ENCODE assay signal across 9 cellular contexts in genomic region chr11:35303596-35304392, GRCh38.
DNase-seq lines count a peak whose midpoint lies in the region; ATAC-seq and FAIRE-seq lines count a peak whose summit lies in the region.
"Had no signal": no experiment of that assay in that cellular context is flagged by ENCODE, and none has a peak within 500 bp of the region (broad histone marks: within the 10 kb centered on the region; RNA-seq: fewer than 3 reads in every experiment).

No MANE protein-coding gene starts in this region.

- WGBS in small intestine, 3 donors, result 48 to 53% (median 48%) methylated on average over 6 of the region's 6 CpGs

- no peaks in the 10 kb centered on the region for H3K9me3 Mint-ChIP-seq in activated T-helper 2 cell treated with anti-CD3 and anti-CD28 coated beads, Interferon-gamma antibody, Interleukin-2, Interleukin-4, amounts not matched to agents 10 μg/mL and 5 μg/mL and 100 μg/mL, durations not matched to agents 14 hours and 24 hours and 36 hours
- H3K9me3 Mint-ChIP-seq: activated CD8-positive, alpha-beta T cell treated with anti-CD3 and anti-CD28 coated beads for 36 hours had no signal

- H3K36me3 Mint-ChIP-seq in activated T-helper 2 cell treated with anti-CD3 and anti-CD28 coated beads, Interferon-gamma antibody, Interleukin-2, Interleukin-4, amounts not matched to agents 10 μg/mL and 5 μg/mL and 100 μg/mL, durations not matched to agents 14 hours and 24 hours and 36 hours (ENCODE audit: low read depth), result no peaks in the 10 kb centered on the region

- H3K4me3 ChIP-seq in small intestine (ENCODE audit: low read depth in 1 of 2, low read length in 2 of 2), result no peak overlapping the region

- H3K36me3 ChIP-seq in small intestine (ENCODE audit: control insufficient read depth in 2 of 2, insufficient read depth in 2 of 2, low read length in 2 of 2), result no peaks in the 10 kb centered on the region

- peak overlapping the region in 1 of 2 donors; percentile 87 for H3K27ac ChIP-seq in small intestine (ENCODE audit: low read depth in 1 of 2, low read length in 1 of 2)

- H3K4me1 Mint-ChIP-seq in activated T-helper 2 cell treated with anti-CD3 and anti-CD28 coated beads, Interferon-gamma antibody, Interleukin-2, Interleukin-4, amounts not matched to agents 10 μg/mL and 5 μg/mL and 100 μg/mL, durations not matched to agents 14 hours and 24 hours and 36 hours (ENCODE audit: low read depth), result peaks cover 12% of the 10 kb centered on the region

- no peak overlapping the region for H3K4me3 Mint-ChIP-seq in activated T-helper 2 cell treated with anti-CD3 and anti-CD28 coated beads, Interferon-gamma antibody, Interleukin-2, Interleukin-4, amounts not matched to agents 10 μg/mL and 5 μg/mL and 100 μg/mL, durations not matched to agents 14 hours and 24 hours and 36 hours (ENCODE audit: low read depth)
- H3K4me3 Mint-ChIP-seq: activated CD8-positive, alpha-beta T cell treated with anti-CD3 and anti-CD28 coated beads for 36 hours had no signal

- DNase-seq in GM04503 (ENCODE audit: low read depth) (peak; percentile 78), amniotic epithelial cell (ENCODE audit: low read depth) (peak; percentile 98), left ventricle myocardium superior (peak; percentile 32), small intestine (peak; percentile 9), NCI-H526 (lab: John Stamatoyannopoulos, UW) (no peak), NCI-H446 (lab: John Stamatoyannopoulos, UW) (no peak)
- no peak for DNase-seq in activated T-helper 2 cell treated with anti-CD3 and anti-CD28 coated beads, Interferon-gamma antibody, Interleukin-2, Interleukin-4, amounts not matched to agents 10 μg/mL and 5 μg/mL and 100 μg/mL, durations not matched to agents 14 hours and 24 hours and 36 hours (ENCODE audit: low spot score)
- no peak for DNase-seq in activated CD4-positive, CD25-positive, alpha-beta regulatory T cell (lab: John Stamatoyannopoulos, UW)

- no peaks in the 10 kb centered on the region for H3K27me3 ChIP-seq in small intestine (ENCODE audit: control insufficient read depth in 2 of 2, insufficient read depth in 2 of 2, low read length in 2 of 2)

- FAIRE-seq in small intestine (lab: Jason Lieb, UNC), result no peak

- no peaks in the 10 kb centered on the region for H3K9me3 ChIP-seq in small intestine (ENCODE audit: control insufficient read depth, low read depth)

- intact Hi-C loops in left ventricle myocardium superior (cut with micrococcal nuclease), result no loop called here
- intact Hi-C loops in activated T-helper 2 cell treated with anti-CD3 and anti-CD28 coated beads, Interferon-gamma antibody, Interleukin-2, Interleukin-4, amounts not matched to agents 10 μg/mL and 5 μg/mL and 100 μg/mL, durations not matched to agents 14 hours and 24 hours and 36 hours (cut with micrococcal nuclease), result no loop called here

- H3K27me3 Mint-ChIP-seq in activated T-helper 2 cell treated with anti-CD3 and anti-CD28 coated beads, Interferon-gamma antibody, Interleukin-2, Interleukin-4, amounts not matched to agents 10 μg/mL and 5 μg/mL and 100 μg/mL, durations not matched to agents 14 hours and 24 hours and 36 hours (ENCODE audit: low read depth), result no peaks in the 10 kb centered on the region
- H3K27me3 Mint-ChIP-seq: activated CD8-positive, alpha-beta T cell treated with anti-CD3 and anti-CD28 coated beads for 36 hours had no signal

- H3K27ac Mint-ChIP-seq in activated T-helper 2 cell treated with anti-CD3 and anti-CD28 coated beads, Interferon-gamma antibody, Interleukin-2, Interleukin-4, amounts not matched to agents 10 μg/mL and 5 μg/mL and 100 μg/mL, durations not matched to agents 14 hours and 24 hours and 36 hours, result no peak overlapping the region

- H3K4me1 ChIP-seq in small intestine (ENCODE audit: control insufficient read depth in 2 of 2, insufficient read depth in 1 of 2, low read depth in 1 of 2, low read length in 1 of 2), result no peaks in the 10 kb centered on the region

- ATAC-seq in left ventricle myocardium superior, result peak; percentile 90

Comparison
In these comparisons a context has a peak if more than half of its experiments do, and no peak if none do; other contexts are left out.
1. DNase-seq: peak in GM04503 (single experiment), amniotic epithelial cell (single experiment), left ventricle myocardium superior (single experiment) and small intestine (single experiment); none in NCI-H526 (0 of 2), activated T-helper 2 cell treated with anti-CD3 and anti-CD28 coated beads, Interferon-gamma antibody, Interleukin-2, Interleukin-4, amounts not matched to agents 10 μg/mL and 5 μg/mL and 100 μg/mL, durations not matched to agents 14 hours and 24 hours and 36 hours (single experiment), activated CD4-positive, CD25-positive, alpha-beta regulatory T cell (0 of 4) and NCI-H446 (0 of 2).